15 cellular contexts compared by ENCODE assay signal in the genomic region with DNA sequence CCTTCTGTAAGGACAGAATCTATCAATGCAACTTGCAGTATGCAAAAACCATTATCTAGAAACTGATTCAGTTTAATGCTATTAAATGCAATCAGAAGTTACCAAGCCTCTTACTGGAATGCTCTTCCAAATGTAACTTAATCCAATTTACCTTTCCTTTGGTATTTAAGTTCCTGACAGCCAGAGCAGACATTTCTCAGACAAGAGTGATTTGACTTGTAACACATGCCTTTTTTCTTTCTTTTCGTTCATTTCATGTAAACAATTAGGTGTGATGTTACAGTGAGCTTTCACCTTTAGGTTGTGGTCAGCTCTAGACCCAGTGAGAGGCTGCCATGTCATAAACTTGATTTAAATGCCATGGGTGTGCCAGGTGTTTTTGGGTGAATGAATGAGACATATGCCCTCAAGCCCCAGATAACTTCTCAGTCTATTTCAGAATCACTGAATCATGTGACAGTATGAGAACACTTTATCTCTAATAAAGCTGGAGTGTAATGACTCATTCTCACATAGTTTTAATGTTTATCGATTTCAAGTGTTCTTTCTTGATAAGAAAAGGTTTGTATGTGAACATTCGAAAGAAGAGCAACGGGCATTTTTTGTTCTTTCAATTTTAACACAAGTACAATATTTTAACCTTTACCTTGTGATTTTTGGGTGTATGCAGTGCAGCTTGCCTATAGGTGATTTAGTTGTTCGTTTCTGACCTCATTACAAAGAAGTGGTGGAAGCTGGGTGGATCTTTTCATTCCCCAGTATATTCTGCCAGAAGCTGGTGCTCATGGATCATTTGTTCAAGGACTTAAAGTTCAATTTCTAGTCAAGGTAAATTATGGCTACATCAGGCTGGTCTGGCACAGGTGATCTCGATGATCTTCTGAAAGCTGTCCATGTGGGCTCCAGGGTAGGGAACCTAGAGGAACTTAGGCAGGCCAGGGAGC.
DNase-seq lines count a peak whose midpoint lies in the region; ATAC-seq, FAIRE-seq and TF ChIP-seq lines count a peak whose summit lies in the region.
"Had no signal": no experiment of that assay in that cellular context is flagged by ENCODE, and none has a peak within 500 bp of the region (broad histone marks: within the 10 kb centered on the region; RNA-seq: fewer than 3 reads in every experiment).

No MANE protein-coding gene starts in this region.

- peaks cover 0 to 5% (median 3%) of the 10 kb centered on the region in 3 donors for H3K36me3 Mint-ChIP-seq in CD8-positive, alpha-beta memory T cell
- H3K36me3 Mint-ChIP-seq in activated naive CD4-positive, alpha-beta T cell treated with anti-CD3 and anti-CD28 coated beads, Interleukin-2, amount 10 ng/mL, durations not matched to agents 7 days and 5 days: no peaks in the 10 kb centered on the region

- FAIRE-seq in bronchial epithelial cell (lab: Jason Lieb, UNC): peak; percentile 72

- H3K9me3 Mint-ChIP-seq in CD8-positive, alpha-beta memory T cell: no peaks in the 10 kb centered on the region
- H3K9me3 Mint-ChIP-seq in activated naive CD4-positive, alpha-beta T cell treated with anti-CD3 and anti-CD28 coated beads, Interleukin-2, amount 10 ng/mL, durations not matched to agents 7 days and 5 days: no peaks in the 10 kb centered on the region
- H3K9me3 Mint-ChIP-seq: stimulated activated naive CD8-positive, alpha-beta T cell treated with anti-CD3 and anti-CD28 coated beads, Interleukin-15, Interleukin-2, amounts not matched to agents 100 ng/mL and 50 ng/mL, for 24 hours had no signal

- H3K27ac Mint-ChIP-seq in CD8-positive, alpha-beta memory T cell: peak overlapping the region in 7 of 8 donors; percentile 5 to 81 (median 23)
- H3K27ac Mint-ChIP-seq in activated naive CD4-positive, alpha-beta T cell treated with anti-CD3 and anti-CD28 coated beads, Interleukin-2, amount 10 ng/mL, durations not matched to agents 7 days and 5 days: no peak overlapping the region
- H3K27ac Mint-ChIP-seq: stimulated activated naive CD8-positive, alpha-beta T cell treated with anti-CD3 and anti-CD28 coated beads, Interleukin-15, Interleukin-2, amounts not matched to agents 100 ng/mL and 50 ng/mL, for 24 hours had no signal

- H3K4me1 Mint-ChIP-seq in CD8-positive, alpha-beta memory T cell: peaks cover 19 to 42% (median 33%) of the 10 kb centered on the region in 3 donors
- no peaks in the 10 kb centered on the region for H3K4me1 Mint-ChIP-seq in activated naive CD4-positive, alpha-beta T cell treated with anti-CD3 and anti-CD28 coated beads, Interleukin-2, amount 10 ng/mL, durations not matched to agents 7 days and 5 days

- no peak overlapping the region for H3K27ac ChIP-seq in CD8-positive, alpha-beta memory T cell (ENCODE audit: low read depth, low read length)

- no peaks in the 10 kb centered on the region for H3K4me1 ChIP-seq in CD8-positive, alpha-beta memory T cell (ENCODE audit: insufficient read depth, low read length)

- H3K4me3 ChIP-seq in CD8-positive, alpha-beta memory T cell (ENCODE audit: low read length): no peak overlapping the region
- no peak overlapping the region for H3K4me3 ChIP-seq in bronchial epithelial cell (ENCODE audit: low read depth, low read length)

- H3K36me3 ChIP-seq in CD8-positive, alpha-beta memory T cell (ENCODE audit: insufficient read depth, low read length): no peaks in the 10 kb centered on the region
- H3K36me3 ChIP-seq in bronchial epithelial cell (ENCODE audit: control insufficient read depth, insufficient read depth, low read length): no peaks in the 10 kb centered on the region
- H3K36me3 ChIP-seq: BE2C had no signal

- TF ChIP-seq CTCF in bronchial epithelial cell (IDR thresholded peaks at IDR 0.05; ENCODE audit: insufficient read depth, low read length, severe bottlenecking): no peak

- CTCF ChIA-PET in CD8-positive, alpha-beta memory T cell (lab: Charles Lee): no interaction called here
- CTCF ChIA-PET in activated naive CD4-positive, alpha-beta T cell treated with anti-CD3 and anti-CD28 coated beads, Interleukin-2, amount 10 ng/mL, durations not matched to agents 7 days and 5 days (lab: Charles Lee): no interaction called here

- no peaks in the 10 kb centered on the region for H3K27me3 ChIP-seq in CD8-positive, alpha-beta memory T cell (ENCODE audit: insufficient read depth, low read length, poor library complexity, severe bottlenecking)
- no peaks in the 10 kb centered on the region for H3K27me3 ChIP-seq in bronchial epithelial cell (ENCODE audit: control insufficient read depth, insufficient read depth, low read length)
- H3K27me3 ChIP-seq: BE2C had no signal

- peak in 1 of 5 donors; percentile 15 for DNase-seq in CD8-positive, alpha-beta memory T cell
- DNase-seq in LHCN-M2 (ENCODE audit: low read depth): peak; percentile 16
- peak; percentile 95 for DNase-seq in bronchial epithelial cell (ENCODE audit: low read depth)
- no peak for DNase-seq in left lobe of liver (ENCODE audit: low spot score)
- DNase-seq in activated naive CD4-positive, alpha-beta T cell treated with Interleukin-2 at 50 U/mL for 16 hours: no peak
- no peak for DNase-seq in GM19240 (ENCODE audit: insufficient read length, low spot score)
- DNase-seq in activated naive CD4-positive, alpha-beta T cell treated with anti-CD3 and anti-CD28 coated beads, Interleukin-2, amount 10 ng/mL, durations not matched to agents 7 days and 5 days: no peak
- DNase-seq: activated CD4-positive, CD25-positive, alpha-beta regulatory T cell treated with anti-CD3 and anti-CD28 coated beads, Interleukin-2, amount 50 U/mL, for 72 hours; BE2C; NCI-H524; occipital lobe; stimulated activated CD4-positive, alpha-beta T cell treated with anti-CD3 and anti-CD28 coated beads, Interleukin-2, amount 100 ng/mL, for 24 hours had no signal

- ATAC-seq in left lobe of liver (peak; percentile 24), GM21526 (IDR thresholded peaks at IDR 0.05; ENCODE audit: low FRiP score, unreplicated experiment) (no peak)

- H3K9me3 ChIP-seq in CD8-positive, alpha-beta memory T cell (ENCODE audit: low read length): no peaks in the 10 kb centered on the region
- H3K9me3 ChIP-seq: BE2C had no signal

- POLR2A ChIA-PET in CD8-positive, alpha-beta memory T cell (lab: Charles Lee): no interaction called here

- H3K4me3 Mint-ChIP-seq in CD8-positive, alpha-beta memory T cell: peak overlapping the region in 1 of 7 donors; percentile 4
- no peak overlapping the region for H3K4me3 Mint-ChIP-seq in activated naive CD4-positive, alpha-beta T cell treated with anti-CD3 and anti-CD28 coated beads, Interleukin-2, amount 10 ng/mL, durations not matched to agents 7 days and 5 days
- H3K4me3 Mint-ChIP-seq: brain; stimulated activated naive CD8-positive, alpha-beta T cell treated with anti-CD3 and anti-CD28 coated beads, Interleukin-15, Interleukin-2, amounts not matched to agents 100 ng/mL and 50 ng/mL, for 24 hours had no signal

- H3K27me3 Mint-ChIP-seq in CD8-positive, alpha-beta memory T cell: no peaks in the 10 kb centered on the region
- peaks cover 14% of the 10 kb centered on the region for H3K27me3 Mint-ChIP-seq in activated naive CD4-positive, alpha-beta T cell treated with anti-CD3 and anti-CD28 coated beads, Interleukin-2, amount 10 ng/mL, durations not matched to agents 7 days and 5 days
- H3K27me3 Mint-ChIP-seq: brain; stimulated activated naive CD8-positive, alpha-beta T cell treated with anti-CD3 and anti-CD28 coated beads, Interleukin-15, Interleukin-2, amounts not matched to agents 100 ng/mL and 50 ng/mL, for 24 hours had no signal

Comparison
In these comparisons a context has a peak if more than half of its experiments do, and no peak if none do; other contexts are left out.
1. DNase-seq: peak in LHCN-M2 (single experiment) and bronchial epithelial cell (single experiment); none in left lobe of liver (single experiment), activated naive CD4-positive, alpha-beta T cell treated with Interleukin-2 at 50 U/mL for 16 hours (single experiment), GM19240 (single experiment) and activated naive CD4-positive, alpha-beta T cell treated with anti-CD3 and anti-CD28 coated beads, Interleukin-2, amount 10 ng/mL, durations not matched to agents 7 days and 5 days (single experiment).